ENCODE assay signal across 25 cellular contexts in the genomic region with DNA sequence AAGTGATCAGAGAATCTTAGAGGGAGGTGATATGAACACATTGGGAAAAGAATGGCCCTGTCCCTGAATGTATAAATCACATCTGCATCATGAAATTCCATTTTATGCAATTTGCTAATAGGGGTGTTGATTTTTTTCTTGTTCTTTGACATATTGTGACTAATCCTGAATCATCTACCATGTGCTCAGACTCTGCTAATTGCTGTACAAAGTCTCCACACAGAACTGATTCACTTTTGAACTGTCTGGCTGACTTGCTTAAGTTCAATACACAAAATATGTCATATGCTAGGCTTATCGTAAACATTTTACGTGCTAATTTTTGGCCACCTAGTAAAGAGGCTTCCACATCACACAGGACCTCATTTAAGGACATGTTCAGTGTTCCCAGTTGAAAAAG. TPM values are rescaled to one million over a fixed set of nuclear protein-coding genes. Genes with fewer than 3 reads are reported as not detected.
DNase-seq lines count a peak whose midpoint lies in the region; ATAC-seq, FAIRE-seq and TF ChIP-seq lines count a peak whose summit lies in the region.
"Had no signal": no experiment of that assay in that cellular context is flagged by ENCODE, and none has a peak within 500 bp of the region (broad histone marks: within the 10 kb centered on the region; RNA-seq: fewer than 3 reads in every experiment).

No MANE protein-coding gene starts in this region.

- H3K36me3 ChIP-seq in mammary epithelial cell (ENCODE audit: insufficient read depth, low read length) = no peaks in the 10 kb centered on the region
- no peaks in the 10 kb centered on the region for H3K36me3 ChIP-seq in hepatocyte (replicated peaks; ENCODE audit: insufficient read depth, low read depth)
- H3K36me3 ChIP-seq: gastroesophageal sphincter, left lung had no signal

- CTCF ChIA-PET in mammary epithelial cell (lab: Charles Lee; ENCODE audit: low non-redundant PET) = no interaction called here

- intact Hi-C loops in mammary epithelial cell (cut with micrococcal nuclease) (no loop called here), Right ventricle myocardium superior (cut with DNase I) (no loop called here)

- H3K4me1 ChIP-seq in mammary epithelial cell (ENCODE audit: insufficient read depth, low read length) = no peaks in the 10 kb centered on the region
- H3K4me1 ChIP-seq in hepatocyte (ENCODE audit: insufficient read depth) = no peaks in the 10 kb centered on the region
- H3K4me1 ChIP-seq: gastroesophageal sphincter, left lung, testis had no signal

- H3K4me2 ChIP-seq in mammary epithelial cell (ENCODE audit: insufficient read depth, low read depth, low read length) (no peak overlapping the region), hepatocyte (peak overlapping the region; percentile 74)
- H3K4me2 ChIP-seq: smooth muscle cell had no signal

- in situ Hi-C loops in mammary epithelial cell (cut with MboI; ENCODE audit: low sequenced_read_pairs in 2 of 2) = no loop called here

- WGBS in mammary epithelial cell (ENCODE audit: low coverage, missing lambda C conversion rate) = 91% methylated on average over 2 of the region's 2 CpGs
- 78% methylated on average over 2 of the region's 2 CpGs for WGBS in hepatocyte (ENCODE audit: low lambda C conversion rate, missing lambda C conversion rate)

- DNase-seq in RCC 7860 (ENCODE audit: low spot score) (peak; percentile 12), mammary epithelial cell (peak; percentile 2), hepatocyte (ENCODE audit: low spot score) (peak; percentile 25), skeletal muscle cell (ENCODE audit: low read depth) (peak; percentile 12), Right ventricle myocardium superior (no peak)
- DNase-seq: activated CD4-positive, alpha-beta memory T cell treated with anti-CD3 and anti-CD28 coated beads, Interleukin-2, amount 10 ng/mL, durations not matched to agents 7 days and 5 days; activated effector memory CD4-positive, alpha-beta T cell treated with anti-CD3 and anti-CD28 coated beads, Interleukin-2, amount 50 U/mL, for 16 hours; activated T-cell treated with anti-CD3 and anti-CD28 coated beads for 4 hours; CD4-positive, alpha-beta memory T cell; DMS153; GDM1; H7; left lung; natural killer cell; NCI-H2171; NCI-H526; posterior cingulate gyrus; stimulated activated naive B cell treated with anti-CD40 and anti-IgM and Interleukin-4, amounts not matched to agents 10 μg/mL and 1 μg/mL and 100 μg/mL, for 72 hours; testis had no signal

- H3K9ac ChIP-seq in mammary epithelial cell (ENCODE audit: insufficient read depth, low read length) = no peak overlapping the region

- no peaks in the 10 kb centered on the region for H3K27me3 ChIP-seq in mammary epithelial cell (ENCODE audit: insufficient read depth, low read length)
- H3K27me3 ChIP-seq in hepatocyte = peaks cover 65% of the 10 kb centered on the region
- H3K27me3 ChIP-seq: testis had no signal

- H3K9me3 ChIP-seq in mammary epithelial cell (replicated peaks; ENCODE audit: insufficient read depth, low read length) = peaks cover 16% of the 10 kb centered on the region
- H3K9me3 ChIP-seq in hepatocyte (ENCODE audit: low read depth) = no peaks in the 10 kb centered on the region
- H3K9me3 ChIP-seq: gastroesophageal sphincter, left lung, testis had no signal

- BruUV-seq in mammary epithelial cell (replicated peaks; lab: Mats Ljungman, UMichigan) = no TSS peak

- no peaks in the 10 kb centered on the region for H3K9me2 ChIP-seq in hepatocyte (replicated peaks; ENCODE audit: insufficient read depth)

- ATAC-seq in Right ventricle myocardium superior (ENCODE audit: poor library complexity) = no peak
- no peak for ATAC-seq in HG02623 (IDR thresholded peaks at IDR 0.05; ENCODE audit: unreplicated experiment)
- no peak for ATAC-seq in HG03159 (IDR thresholded peaks at IDR 0.05; ENCODE audit: unreplicated experiment)
- ATAC-seq: gastroesophageal sphincter; K562; left lung; natural killer cell; stimulated activated naive B cell treated with anti-CD40 and anti-IgM and Interleukin-4, amounts not matched to agents 10 μg/mL and 1 μg/mL and 100 μg/mL, for 72 hours had no signal

- TF ChIP-seq CTCF in mammary epithelial cell (conservative IDR thresholded peaks at IDR 0.05 in 1 of 2, IDR thresholded peaks at IDR 0.05 in 1 of 2; ENCODE audit: extremely low read depth in 1 of 2, insufficient read depth in 1 of 2, low read depth in 1 of 2, low read length in 2 of 2) (no peak), hepatocyte (IDR thresholded peaks at IDR 0.05; ENCODE audit: poor library complexity) (no peak)

- no peak for FAIRE-seq in RCC 7860 (lab: Jason Lieb, UNC)
- FAIRE-seq: K562 had no signal

- H3K27ac ChIP-seq in mammary epithelial cell (ENCODE audit: insufficient read depth, low read depth, low read length) (no peak overlapping the region), hepatocyte (no peak overlapping the region)
- H3K27ac ChIP-seq: gastroesophageal sphincter, left lung, testis had no signal

- H2AFZ ChIP-seq in mammary epithelial cell (ENCODE audit: low read depth, low read length) (no peak overlapping the region), hepatocyte (no peak overlapping the region)

- no peaks in the 10 kb centered on the region for H3K79me2 ChIP-seq in mammary epithelial cell (ENCODE audit: insufficient read depth, low read length)
- no peaks in the 10 kb centered on the region for H3K79me2 ChIP-seq in hepatocyte

- H4K20me1 ChIP-seq in mammary epithelial cell (ENCODE audit: insufficient read depth, low read length) (no peaks in the 10 kb centered on the region), hepatocyte (ENCODE audit: insufficient read depth, poor library complexity, severe bottlenecking) (no peaks in the 10 kb centered on the region)

- dilution Hi-C loops in mammary epithelial cell (cut with HindIII; ENCODE audit: low sequenced_read_pairs) = no loop called here

- H3K4me3 ChIP-seq in mammary epithelial cell (replicated peaks in 1 of 3; ENCODE audit: insufficient read depth in 1 of 3, low read depth in 2 of 3, low read length in 3 of 3) (no peak overlapping the region), hepatocyte (no peak overlapping the region), skeletal muscle cell (ENCODE audit: low read depth, low read length) (no peak overlapping the region)
- H3K4me3 ChIP-seq: gastroesophageal sphincter, K562, left lung, smooth muscle cell, testis had no signal

RNA-seq across cellular contexts. Expression of a gene that starts 2.6 kb away (rescaled TPM):
- not detected for total RNA-seq in mammary epithelial cell
- not detected for polyA plus RNA-seq in mammary epithelial cell
- not detected for polyA minus RNA-seq in mammary epithelial cell
- total RNA-seq in hepatocyte = 1.8 and 2.4 TPM in 2 replicates
- polyA plus RNA-seq in hepatocyte = 1.0 and 2.0 TPM in 2 replicates
- total RNA-seq in Right ventricle myocardium superior = not detected
- total RNA-seq: activated CD4-positive, alpha-beta memory T cell treated with anti-CD3 and anti-CD28 coated beads, Interleukin-2, amount 10 ng/mL, durations not matched to agents 7 days and 5 days; CD4-positive, alpha-beta memory T cell; K562; natural killer cell; smooth muscle cell had no signal
- polyA plus RNA-seq: CD4-positive, alpha-beta memory T cell; esophagus; K562; smooth muscle cell had no signal
